ENCODE assay signal across 9 cellular contexts in the genomic region with DNA sequence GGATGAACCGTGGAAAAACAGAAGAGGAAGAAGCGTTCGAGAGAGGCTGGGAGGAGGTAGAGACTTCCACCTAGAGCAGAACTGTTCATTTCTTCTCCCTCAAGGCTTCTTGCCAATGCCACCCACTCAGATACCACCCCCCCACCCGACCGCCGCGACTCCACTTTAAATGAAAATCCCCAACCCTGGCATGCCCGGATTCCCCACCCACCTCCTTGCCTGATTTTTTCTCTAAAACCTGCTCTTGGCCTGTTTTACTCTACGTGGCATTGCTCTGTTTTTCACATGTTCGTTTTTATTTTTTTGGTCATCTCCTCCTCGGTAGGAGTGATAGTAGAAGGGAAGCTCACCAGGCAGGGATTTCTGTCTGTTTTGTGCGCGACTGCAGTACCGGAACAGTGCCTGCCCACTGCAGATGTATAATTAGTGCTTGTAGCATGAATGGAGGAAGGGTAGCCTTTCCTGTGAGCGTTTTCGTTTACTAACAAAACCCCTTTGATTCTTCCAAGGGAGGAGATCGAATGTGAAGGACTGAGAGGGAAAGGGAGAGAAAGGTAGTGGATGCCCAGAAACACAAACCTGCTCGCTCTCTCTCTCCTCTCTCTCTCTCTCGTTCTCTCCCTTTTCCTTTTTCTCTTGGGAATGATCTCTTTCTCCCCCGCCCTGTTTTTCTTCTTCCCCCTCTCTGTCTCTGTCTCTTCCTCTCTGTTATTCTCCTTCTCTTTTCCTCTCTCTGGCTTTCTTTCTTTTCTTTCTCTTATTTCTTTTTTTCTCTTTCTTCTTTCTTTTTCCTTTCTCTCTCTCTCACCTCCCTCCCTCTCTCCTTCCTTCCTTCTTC. TPM values are rescaled to one million over a fixed set of nuclear protein-coding genes. Genes with fewer than 3 reads are reported as not detected.
DNase-seq lines count a peak whose midpoint lies in the region; ATAC-seq, FAIRE-seq and TF ChIP-seq lines count a peak whose summit lies in the region.
"Had no signal": no experiment of that assay in that cellular context is flagged by ENCODE, and none has a peak within 500 bp of the region (broad histone marks: within the 10 kb centered on the region; RNA-seq: fewer than 3 reads in every experiment).

No MANE protein-coding gene starts in this region.

- H3K4me3 ChIP-seq in BLaER1 treated with 17β-estradiol and CSF1 and Interleukin-3, amounts not matched to agents 10 nM and 100 nM, result peak overlapping the region; percentile 67 to 79 (median 70)
- H3K4me3 ChIP-seq in SU-DHL-6 (ENCODE audit: insufficient read depth, low read length, poor library complexity, severe bottlenecking) (peak overlapping the region; percentile 2), iPS-11a (ENCODE audit: low read depth, low read length) (peak overlapping the region; percentile 1)

- DNase-seq in GM12891 (ENCODE audit: insufficient read length, low spot score) (no peak), cortex of kidney (lab: John Stamatoyannopoulos, UW) (no peak)
- DNase-seq: left cardiac atrium had no signal

- H3K4me1 ChIP-seq in BLaER1 treated with 17β-estradiol and CSF1 and Interleukin-3, amounts not matched to agents 10 nM and 100 nM, result peaks cover 61 to 90% (median 78%) of the 10 kb centered on the region in 10 experiments

- peaks cover 5% of the 10 kb centered on the region; the same call in 1 of the 2 replicates for H3F3A ChIP-seq in SU-DHL-6 (ENCODE audit: insufficient read depth)

- H3K9me3 ChIP-seq in BLaER1 treated with 17β-estradiol and CSF1 and Interleukin-3, amounts not matched to agents 10 nM and 100 nM (replicated peaks in 1 of 11), result no peaks in the 10 kb centered on the region
- H3K9me3 ChIP-seq in SU-DHL-6 (ENCODE audit: insufficient read depth, low read length), result no peaks in the 10 kb centered on the region

- FAIRE-seq in GM12891 (lab: Jason Lieb, UNC), result peak; percentile 93

- H3K9me2 ChIP-seq in SU-DHL-6 (replicated peaks; ENCODE audit: insufficient read depth, low read length), result no peaks in the 10 kb centered on the region

- no peak for TF ChIP-seq CTCF in SU-DHL-6 (IDR thresholded peaks at IDR 0.05; ENCODE audit: insufficient read depth, low read length, poor library complexity, severe bottlenecking)

- no peaks in the 10 kb centered on the region for H3K79me2 ChIP-seq in SU-DHL-6 (ENCODE audit: insufficient read depth, low read length)

- no peak overlapping the region for H2AFZ ChIP-seq in SU-DHL-6 (ENCODE audit: low read depth, low read length, severe bottlenecking)

- H4K20me1 ChIP-seq in BLaER1 treated with 17β-estradiol and CSF1 and Interleukin-3, amounts not matched to agents 10 nM and 100 nM, result peaks cover 0 to 30% (median 0%) of the 10 kb centered on the region in 11 experiments; a peak in 9 of 22 replicates
- H4K20me1 ChIP-seq in SU-DHL-6 (ENCODE audit: low read depth, low read length), result no peaks in the 10 kb centered on the region

- H3K27me3 ChIP-seq in BLaER1 treated with 17β-estradiol and CSF1 and Interleukin-3, amounts not matched to agents 10 nM and 100 nM, result peaks cover 54 to 68% (median 65%) of the 10 kb centered on the region in 11 experiments
- no peaks in the 10 kb centered on the region for H3K27me3 ChIP-seq in SU-DHL-6 (ENCODE audit: low read length)

- ATAC-seq in HG02870 (IDR thresholded peaks at IDR 0.05; ENCODE audit: unreplicated experiment) (no peak), GM21576 (IDR thresholded peaks at IDR 0.05; ENCODE audit: unreplicated experiment) (no peak), GM18867 (IDR thresholded peaks at IDR 0.05; ENCODE audit: unreplicated experiment) (no peak)
- ATAC-seq: left cardiac atrium had no signal

- peak overlapping the region; percentile 59 to 87 (median 75); a peak in 20 of 22 replicates for H3K27ac ChIP-seq in BLaER1 treated with 17β-estradiol and CSF1 and Interleukin-3, amounts not matched to agents 10 nM and 100 nM
- peak overlapping the region; percentile 48 for H3K27ac ChIP-seq in SU-DHL-6 (ENCODE audit: low read depth, low read length)

- peak overlapping the region; percentile 76 to 87 (median 82) for H3K9ac ChIP-seq in BLaER1 treated with 17β-estradiol and CSF1 and Interleukin-3, amounts not matched to agents 10 nM and 100 nM
- peak overlapping the region; percentile 48 for H3K9ac ChIP-seq in SU-DHL-6 (ENCODE audit: low read length)

- TF ChIP-seq POLR2A in GM12891 (IDR thresholded peaks at IDR 0.05; ENCODE audit: low read depth, low read length), result peak; percentile 43; the same call in 1 of the 2 replicates

- peak overlapping the region; percentile 70 to 97 (median 94) for H3K4me2 ChIP-seq in BLaER1 treated with 17β-estradiol and CSF1 and Interleukin-3, amounts not matched to agents 10 nM and 100 nM
- H3K4me2 ChIP-seq in SU-DHL-6 (ENCODE audit: low read depth, low read length, poor library complexity, severe bottlenecking), result peak overlapping the region; percentile 66

- peaks cover 5 to 26% (median 22%) of the 10 kb centered on the region in 11 experiments; a peak in 18 of 22 replicates for H3K36me3 ChIP-seq in BLaER1 treated with 17β-estradiol and CSF1 and Interleukin-3, amounts not matched to agents 10 nM and 100 nM
- no peaks in the 10 kb centered on the region for H3K36me3 ChIP-seq in SU-DHL-6 (ENCODE audit: low read length)

TF ChIP-seq in GM12891, 5 proteins besides CTCF, POLR2A, EP300 and RAD21:
- peak; percentile 46; the same call in 1 of the 2 replicates for TF ChIP-seq POU2F2 (IDR thresholded peaks at IDR 0.05; ENCODE audit: low read depth, low read length)
- no peak for TF ChIP-seq PAX5 (IDR thresholded peaks at IDR 0.05; ENCODE audit: insufficient read depth, low read length, severe bottlenecking)
- TF ChIP-seq POLR2AphosphoS5 (IDR thresholded peaks at IDR 0.05; ENCODE audit: low read depth, low read length), result 0 out of 2 replicates have a peak, but pooled peaks have one; percentile 11
- peak; percentile 33; the same call in 1 of the 2 replicates for TF ChIP-seq SPI1 (IDR thresholded peaks at IDR 0.05; ENCODE audit: low read depth, low read length)
- no peak; the same call in 1 of the 2 replicates for TF ChIP-seq TAF1 (IDR thresholded peaks at IDR 0.05; ENCODE audit: low read depth, low read length)
TF ChIP-seq in GM12891: peak in this region for 3.

RNA-seq across cellular contexts. Expression of a gene that starts 2.2 kb away (rescaled TPM):
- polyA plus RNA-seq in GM12891 (2012; ENCODE audit: low read depth, missing spikeins), result 243 TPM

RNA-seq across cellular contexts. Expression of a gene that starts 57.9 kb away (rescaled TPM):
- 64.1 TPM for polyA plus RNA-seq in GM12891 (2012; ENCODE audit: low read depth, missing spikeins)

Comparison
In these comparisons a context has a peak if more than half of its experiments do, and no peak if none do; other contexts are left out.
1. H3K4me3 ChIP-seq: peak in every context shown above with its lines; median percentile 70 in BLaER1 treated with 17β-estradiol and CSF1 and Interleukin-3, amounts not matched to agents 10 nM and 100 nM; 2 in SU-DHL-6; 1 in iPS-11a.